ENCODE assay signal across 10 cellular contexts in genomic region chr1:51926171-51926812, GRCh38. TPM values are rescaled to one million over a fixed set of nuclear protein-coding genes. Genes with fewer than 3 reads are reported as not detected.
DNase-seq lines count a peak whose midpoint lies in the region; ATAC-seq and TF ChIP-seq lines count a peak whose summit lies in the region.
"Had no signal": no experiment of that assay in that cellular context is flagged by ENCODE, and none has a peak within 500 bp of the region (broad histone marks: within the 10 kb centered on the region; RNA-seq: fewer than 3 reads in every experiment).

No MANE protein-coding gene starts in this region.

- no peaks in the 10 kb centered on the region for H4K20me1 ChIP-seq in DND-41 (ENCODE audit: insufficient read depth, low read length)

- no peaks in the 10 kb centered on the region for H3K79me2 ChIP-seq in DND-41 (ENCODE audit: insufficient read depth, low read length)

- H3K4me3 ChIP-seq in DND-41 (ENCODE audit: low read depth in 1 of 2, low read length in 2 of 2), result no peak overlapping the region
- no peak overlapping the region for H3K4me3 ChIP-seq in WERI-Rb-1 (ENCODE audit: low read depth, low read length)
- H3K4me3 ChIP-seq in iPS DF 6.9 (ENCODE audit: low read length), result no peak overlapping the region
- H3K4me3 ChIP-seq in heart left ventricle, result no peak overlapping the region
- H3K4me3 ChIP-seq in transverse colon, result no peak overlapping the region

- no peak overlapping the region for H3K9ac ChIP-seq in DND-41 (ENCODE audit: low read depth, low read length)

- intact Hi-C loops in heart left ventricle (cut with DNase I) (no loop called here), transverse colon (cut with DNase I; ENCODE audit: low total_unique reads) (no loop called here)

- H3K36me3 ChIP-seq in DND-41 (ENCODE audit: insufficient read depth, low read length), result no peaks in the 10 kb centered on the region
- H3K36me3 ChIP-seq in WERI-Rb-1, result peaks cover 3% of the 10 kb centered on the region
- no peaks in the 10 kb centered on the region for H3K36me3 ChIP-seq in iPS DF 6.9 (ENCODE audit: control insufficient read depth, insufficient read depth, low read length)
- no peaks in the 10 kb centered on the region for H3K36me3 ChIP-seq in heart left ventricle
- H3K36me3 ChIP-seq in transverse colon, result no peaks in the 10 kb centered on the region

- no CpG with 5 or more reads among the region's 5 CpGs for WGBS in iPS DF 6.9 (ENCODE audit: insufficient coverage, insufficient read length)
- WGBS in heart left ventricle, 4 donors, result 59 to 69% (median 65%) methylated on average over 5 of the region's 5 CpGs
- 69 to 80% methylated on average over 2 to 5 of the region's 5 CpGs for WGBS in transverse colon (ENCODE audit: low coverage in 1 of 2), 2 donors

- TF ChIP-seq CTCF in DND-41 (IDR thresholded peaks at IDR 0.05; ENCODE audit: borderline replicate concordance, extremely low read depth, low read length, poor library complexity, severe bottlenecking) (peak; percentile 48), WERI-Rb-1 (IDR thresholded peaks at IDR 0.05; ENCODE audit: low read depth, low read length) (peak; percentile 75), heart left ventricle (IDR thresholded peaks at IDR 0.05) (peak in 2 of 12 donors; percentile 9 to 10), transverse colon (IDR thresholded peaks at IDR 0.05) (no peak)

- H3K27ac ChIP-seq in DND-41 (ENCODE audit: low read length), result no peak overlapping the region
- H3K27ac ChIP-seq in WERI-Rb-1, result no peak overlapping the region
- no peak overlapping the region for H3K27ac ChIP-seq in iPS DF 6.9 (ENCODE audit: low read length)
- no peak overlapping the region for H3K27ac ChIP-seq in heart left ventricle
- H3K27ac ChIP-seq in transverse colon, result no peak overlapping the region

- no peak overlapping the region for H3K4me2 ChIP-seq in DND-41 (ENCODE audit: insufficient read depth, low read length)

- TF ChIP-seq POLR2A in heart left ventricle (IDR thresholded peaks at IDR 0.05), result no peak
- TF ChIP-seq POLR2A in transverse colon (IDR thresholded peaks at IDR 0.05), result no peak

- H3K27me3 ChIP-seq in DND-41 (ENCODE audit: insufficient read depth, low read length, poor library complexity) (peaks cover 16% of the 10 kb centered on the region), WERI-Rb-1 (ENCODE audit: insufficient read depth, low read depth, severe bottlenecking) (no peaks in the 10 kb centered on the region), iPS DF 6.9 (ENCODE audit: control insufficient read depth, insufficient read depth, low read length) (no peaks in the 10 kb centered on the region), heart left ventricle (peaks cover 0 to 27% (median 3%) of the 10 kb centered on the region in 9 donors), transverse colon (no peaks in the 10 kb centered on the region)

- CTCF ChIA-PET in HEK293T (lab: Yijun Ruan, JAX), result no interaction called here

- no peak for TF ChIP-seq EP300 in transverse colon (IDR thresholded peaks at IDR 0.05; ENCODE audit: low read depth)

- H3K9me3 ChIP-seq in DND-41 (ENCODE audit: insufficient read depth, low read length, severe bottlenecking) (no peaks in the 10 kb centered on the region), WERI-Rb-1 (ENCODE audit: severe bottlenecking) (no peaks in the 10 kb centered on the region), iPS DF 6.9 (ENCODE audit: control insufficient read depth, insufficient read depth, low read length) (no peaks in the 10 kb centered on the region), heart left ventricle (no peaks in the 10 kb centered on the region), transverse colon (no peaks in the 10 kb centered on the region)

- in situ Hi-C loops in transverse colon (cut with MboI; ENCODE audit: low pct_ligation_motif_present in 1 of 4, low pct_unique_long_range_greater_than_20kb in 1 of 4, low sequenced_read_pairs in 3 of 4), result no loop called here

- no peaks in the 10 kb centered on the region for H3K4me1 ChIP-seq in DND-41 (ENCODE audit: insufficient read depth, low read length)
- H3K4me1 ChIP-seq in iPS DF 6.9 (ENCODE audit: control insufficient read depth, insufficient read depth, low read length), result no peaks in the 10 kb centered on the region
- no peaks in the 10 kb centered on the region for H3K4me1 ChIP-seq in heart left ventricle
- no peaks in the 10 kb centered on the region for H3K4me1 ChIP-seq in transverse colon

- DNase-seq in DND-41 (no peak), HEK293T (ENCODE audit: extremely low spot score) (peak; percentile 38), WERI-Rb-1 (peak; percentile 58), iPS DF 6.9 (ENCODE audit: low read depth, low spot score) (peak; percentile 25), heart left ventricle (no peak), transverse colon (no peak)
- DNase-seq in activated effector memory CD4-positive, alpha-beta T cell treated with anti-CD3 and anti-CD28 coated beads, Interleukin-2, amount 50 U/mL, for 16 hours, result no peak
- DNase-seq: activated T-cell treated with anti-CD3 and anti-CD28 coated beads, Interleukin-2, amount 50 U/mL, for 24 hours; kidney had no signal

- 0 out of 3 replicates have a peak, but pooled peaks have one; percentile 35 for ATAC-seq in DND-41 (ENCODE audit: insufficient read depth, low read depth)
- no peak for ATAC-seq in heart left ventricle
- ATAC-seq in GM21619 (IDR thresholded peaks at IDR 0.05; ENCODE audit: unreplicated experiment), result no peak

- H2AFZ ChIP-seq in DND-41 (ENCODE audit: low read depth, low read length), result no peak overlapping the region

- POLR2A ChIA-PET in HEK293T (lab: Yijun Ruan, JAX), result no interaction called here

TF ChIP-seq in HEK293T, 16 proteins besides CTCF, POLR2A, EP300 and RAD21:
- no peak for TF ChIP-seq CTBP1 (IDR thresholded peaks at IDR 0.05; ENCODE audit: borderline replicate concordance)
- TF ChIP-seq ZNF384 (IDR thresholded peaks at IDR 0.05), result no peak
- TF ChIP-seq L3MBTL2 (conservative IDR thresholded peaks at IDR 0.05), result no peak
- TF ChIP-seq FOXM1 (IDR thresholded peaks at IDR 0.05; ENCODE audit: borderline replicate concordance), result no peak
TF ChIP-seq in HEK293T: peak in this region for 0.

RNA-seq across cellular contexts. Expression of gene NRDC, which starts 47.8 kb away (rescaled TPM):
- 100 to 1,000 TPM in 7 of 9 donors, 10 to 100 TPM in 2; 89.4 to 152 (median 125) TPM for total RNA-seq in heart left ventricle
- polyA plus RNA-seq in heart left ventricle, result 100 to 1,000 TPM in 1 of 2 donors, 10 to 100 TPM in 1; 93.2 to 110 TPM
- total RNA-seq in transverse colon, result 100 to 1,000 TPM in 1 of 4 donors, 10 to 100 TPM in 3; 63.4 to 116 (median 87.1) TPM

Comparison
In these comparisons a context has a peak if more than half of its experiments do, and no peak if none do; other contexts are left out.
1. DNase-seq: peak in HEK293T (single experiment), WERI-Rb-1 (single experiment) and iPS DF 6.9 (single experiment); none in DND-41 (single experiment), activated effector memory CD4-positive, alpha-beta T cell treated with anti-CD3 and anti-CD28 coated beads, Interleukin-2, amount 50 U/mL, for 16 hours (single experiment), heart left ventricle (0 of 5) and transverse colon (single experiment).
2. CTCF ChIP-seq: peak in DND-41 (single experiment) and WERI-Rb-1 (single experiment); none in transverse colon (0 of 5).